15 cellular contexts compared by ENCODE assay signal in the genomic region with DNA sequence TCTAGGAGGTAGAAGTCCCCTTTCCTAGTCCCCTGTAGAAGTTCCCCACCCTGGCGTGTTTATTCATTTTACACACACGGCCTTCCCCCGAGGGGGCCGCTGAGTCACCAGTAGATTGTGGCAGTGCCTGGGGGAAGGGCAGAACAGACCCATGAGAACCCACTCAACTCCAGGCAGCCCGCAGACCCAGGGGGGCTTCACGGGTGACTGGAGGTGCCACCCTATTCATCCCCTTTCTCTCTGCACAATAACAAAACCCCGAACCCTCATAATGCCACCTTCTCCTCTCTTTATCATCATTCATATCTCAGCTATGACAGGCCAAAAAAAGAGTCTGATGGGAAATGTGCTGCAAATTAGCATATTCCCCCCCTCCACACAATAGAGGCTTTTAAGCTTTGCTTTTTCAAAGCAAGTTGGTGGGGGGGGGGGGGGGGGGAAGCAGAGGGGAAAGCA. TPM values are rescaled to one million over a fixed set of nuclear protein-coding genes. Genes with fewer than 3 reads are reported as not detected.
A peak's percentile ranks its signal among the peaks of the same experiment; 100 is the strongest.
DNase-seq lines count a peak whose midpoint lies in the region; TF ChIP-seq lines count a peak whose summit lies in the region.
"Had no signal": no experiment of that assay in that cellular context is flagged by ENCODE, and none has a peak within 500 bp of the region (broad histone marks: within the 10 kb centered on the region; RNA-seq: fewer than 3 reads in every experiment).

No MANE protein-coding gene starts in this region.

- no peaks in the 10 kb centered on the region for H3K27me3 ChIP-seq in layer of hippocampus (ENCODE audit: control insufficient read depth, insufficient read depth, low read length)
- H3K27me3 ChIP-seq in smooth muscle cell (ENCODE audit: low read depth): no peaks in the 10 kb centered on the region

- no peaks in the 10 kb centered on the region for H3K4me1 ChIP-seq in smooth muscle cell (ENCODE audit: low read depth)

- WGBS in smooth muscle cell (ENCODE audit: low lambda C conversion rate): 46% methylated on average over 7 of the region's 7 CpGs

- POLR2A ChIA-PET in HEK293T (lab: Yijun Ruan, JAX): interaction anchor here (1.5 kb wide), 1 partner anchor 192 kb away, joined by 4 read pairs; a partner anchor contains a TSS

- no peaks in the 10 kb centered on the region for H3K79me2 ChIP-seq in smooth muscle cell (ENCODE audit: low read depth)

- TF ChIP-seq CTCF in choroid plexus epithelial cell (conservative IDR thresholded peaks at IDR 0.05; ENCODE audit: low read depth, low read length) (no peak), smooth muscle cell (IDR thresholded peaks at IDR 0.05; ENCODE audit: borderline replicate concordance, insufficient read depth, poor library complexity, severe bottlenecking) (no peak)

- H3K27ac ChIP-seq in layer of hippocampus (ENCODE audit: low read depth, low read length) (peak overlapping the region; percentile 59), smooth muscle cell (ENCODE audit: low read depth) (no peak overlapping the region)

- no peaks in the 10 kb centered on the region for H4K20me1 ChIP-seq in smooth muscle cell (ENCODE audit: low read depth)

- DNase-seq in HEK293T (ENCODE audit: extremely low spot score) (peak; percentile 23), choroid plexus epithelial cell (ENCODE audit: low read depth) (peak; percentile 4), smooth muscle cell (lab: John Stamatoyannopoulos, UW; ENCODE audit: unreplicated experiment) (no peak), HUDEP-2 (lab: John Stamatoyannopoulos, UW; ENCODE audit: unreplicated experiment in 76 of 76) (no peak), HK-2 (ENCODE audit: unreplicated experiment) (no peak)
- no peak for DNase-seq in activated CD4-positive, alpha-beta T cell treated with anti-CD3 and anti-CD28 coated beads, Interleukin-2, amount 50 U/mL, for 1 hour
- DNase-seq: CD8-positive, alpha-beta memory T cell; left cardiac atrium; MV-4-11; naive thymus-derived CD8-positive, alpha-beta T cell; NCI-H2227 treated with DMSO at 0.1 percent for 48 hours; PC-3; small intestine had no signal

- no peaks in the 10 kb centered on the region for H3K9me3 ChIP-seq in smooth muscle cell (replicated peaks; ENCODE audit: low read depth)

- H3K4me3 ChIP-seq in choroid plexus epithelial cell (ENCODE audit: low read depth, low read length) (no peak overlapping the region), smooth muscle cell (no peak overlapping the region)

- no peaks in the 10 kb centered on the region for H3K36me3 ChIP-seq in smooth muscle cell (ENCODE audit: low read depth)

- H3K4me2 ChIP-seq in smooth muscle cell: peak overlapping the region; percentile 64

- H2AFZ ChIP-seq in smooth muscle cell (ENCODE audit: low read depth): no peak overlapping the region

- CTCF ChIA-PET in HEK293T (lab: Yijun Ruan, JAX): no interaction called here

- no peak overlapping the region for H3K9ac ChIP-seq in smooth muscle cell (ENCODE audit: low read depth)

- no peaks in the 10 kb centered on the region for H3F3A ChIP-seq in smooth muscle cell (ENCODE audit: low read depth)

TF ChIP-seq in HEK293T, 16 proteins besides CTCF, POLR2A, EP300 and RAD21:
- TF ChIP-seq L3MBTL2 (conservative IDR thresholded peaks at IDR 0.05): no peak
- no peak for TF ChIP-seq CTBP1 (IDR thresholded peaks at IDR 0.05; ENCODE audit: borderline replicate concordance)
- TF ChIP-seq FOXM1 (IDR thresholded peaks at IDR 0.05; ENCODE audit: borderline replicate concordance): no peak
- no peak for TF ChIP-seq ZNF384 (IDR thresholded peaks at IDR 0.05)
- no peak for TF ChIP-seq ARNT (IDR thresholded peaks at IDR 0.05)
- TF ChIP-seq ELF4 (IDR thresholded peaks at IDR 0.05): no peak
- no peak for TF ChIP-seq HDGF (IDR thresholded peaks at IDR 0.05; ENCODE audit: borderline replicate concordance)
- no peak for TF ChIP-seq FOXA1 (IDR thresholded peaks at IDR 0.05)
- no peak for TF ChIP-seq SP1 (IDR thresholded peaks at IDR 0.05)
- TF ChIP-seq BHLHE40 (IDR thresholded peaks at IDR 0.05; ENCODE audit: borderline replicate concordance): no peak
- no peak for TF ChIP-seq TARDBP (IDR thresholded peaks at IDR 0.05)
- no peak for TF ChIP-seq LEF1 (IDR thresholded peaks at IDR 0.05; ENCODE audit: borderline replicate concordance)
- no peak for TF ChIP-seq FOXK2 (IDR thresholded peaks at IDR 0.05)
- TF ChIP-seq, protein P1, sequence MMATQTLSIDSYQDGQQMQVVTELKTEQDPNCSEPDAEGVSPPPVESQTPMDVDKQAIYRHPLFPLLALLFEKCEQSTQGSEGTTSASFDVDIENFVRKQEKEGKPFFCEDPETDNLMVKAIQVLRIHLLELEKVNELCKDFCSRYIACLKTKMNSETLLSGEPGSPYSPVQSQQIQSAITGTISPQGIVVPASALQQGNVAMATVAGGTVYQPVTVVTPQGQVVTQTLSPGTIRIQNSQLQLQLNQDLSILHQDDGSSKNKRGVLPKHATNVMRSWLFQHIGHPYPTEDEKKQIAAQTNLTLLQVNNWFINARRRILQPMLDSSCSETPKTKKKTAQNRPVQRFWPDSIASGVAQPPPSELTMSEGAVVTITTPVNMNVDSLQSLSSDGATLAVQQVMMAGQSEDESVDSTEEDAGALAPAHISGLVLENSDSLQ (IDR thresholded peaks at IDR 0.05): no peak
- no peak for TF ChIP-seq NFRKB (IDR thresholded peaks at IDR 0.05)
TF ChIP-seq in HEK293T: peak in this region for 0.

RNA-seq across cellular contexts. Expression of a gene that starts 20.4 kb away (rescaled TPM):
- 17.1 and 20.3 TPM in 2 replicates for total RNA-seq in smooth muscle cell
- polyA plus RNA-seq in smooth muscle cell: 22.5 and 33.4 TPM in 2 replicates
- total RNA-seq: CD8-positive, alpha-beta memory T cell; HepG2; naive thymus-derived CD8-positive, alpha-beta T cell had no signal
- polyA plus RNA-seq: HepG2 had no signal

Comparison
In these comparisons a context has a peak if more than half of its experiments do, and no peak if none do; other contexts are left out.
1. DNase-seq: peak in HEK293T (single experiment) and choroid plexus epithelial cell (single experiment); none in smooth muscle cell (single experiment), HUDEP-2 (0 of 76), HK-2 (single experiment) and activated CD4-positive, alpha-beta T cell treated with anti-CD3 and anti-CD28 coated beads, Interleukin-2, amount 50 U/mL, for 1 hour (single experiment).